In genomic region chr3:154765241-154765640, GRCh38 we compare ENCODE assay signal across 27 cellular contexts.
"Had no signal": no experiment of that assay in that cellular context is flagged by ENCODE, and none has a peak within 500 bp of the region (broad histone marks: within the 10 kb centered on the region; RNA-seq: fewer than 3 reads in every experiment).

No MANE protein-coding gene starts in this region.

- H3K4me1 Mint-ChIP-seq: activated naive CD4-positive, alpha-beta T cell treated with anti-CD3 and anti-CD28 coated beads, Interleukin-2, amount 50 U/mL, for 24 hours had no signal

- DNase-seq: activated CD4-positive, alpha-beta T cell treated with anti-CD3 and anti-CD28 coated beads for 4 hours; activated CD8-positive, alpha-beta T cell treated with anti-CD3 and anti-CD28 coated beads, Interleukin-2, amount 10 ng/mL, durations not matched to agents 7 days and 5 days; activated effector memory CD4-positive, alpha-beta T cell treated with Interleukin-2 at 50 U/mL for 16 hours; activated naive CD4-positive, alpha-beta T cell; activated T-cell treated with anti-CD3 and anti-CD28 coated beads, Interleukin-2, amount 50 U/mL, for 24 hours; aorta; caudate nucleus; KG1; MG63; MV-4-11; NCI-H1092 treated with DMSO at 0.1 percent for 48 hours; NCI-H1417 treated with DMSO at 0.1 percent for 48 hours; NCI-H1694; NCI-H2029; NCI-H2107; NCI-H2171 treated with DMSO at 0.1 percent for 48 hours; NCI-H345; NCI-H510A treated with DMSO at 0.1 percent for 48 hours; NCI-H69; RPMI8226; SK-N-SH; T-helper 1 cell had no signal

- H3K4me3 Mint-ChIP-seq: activated CD8-positive, alpha-beta T cell treated with anti-CD3 and anti-CD28 coated beads, Interleukin-2, amount 10 ng/mL, durations not matched to agents 7 days and 5 days; activated naive CD4-positive, alpha-beta T cell treated with anti-CD3 and anti-CD28 coated beads, Interleukin-2, amount 50 U/mL, for 24 hours; activated T-cell treated with anti-CD3 and anti-CD28 coated beads, Interleukin-2, amount 50 U/mL, for 24 hours; activated T-helper 1 cell treated with anti-CD3 and anti-CD28 coated beads, Interleukin-12 subunit alpha, Interleukin-12 subunit beta, Interleukin-2, Interleukin-4 antibody, amounts not matched to agents 30 ng/mL and 10 ng/mL and 1 ng/mL, durations not matched to agents 14 hours and 24 hours and 36 hours had no signal

- H3K4me2 ChIP-seq: SK-N-SH had no signal

- ATAC-seq: activated CD4-positive, CD25-positive, alpha-beta regulatory T cell treated with anti-CD3 and anti-CD28 coated beads, Interleukin-2, amount 50 U/mL, for 24 hours; activated CD8-positive, alpha-beta T cell treated with anti-CD3 and anti-CD28 coated beads, Interleukin-2, amount 10 ng/mL, durations not matched to agents 7 days and 5 days; Right ventricle myocardium inferior had no signal

- H3K9me3 Mint-ChIP-seq: activated naive CD4-positive, alpha-beta T cell treated with anti-CD3 and anti-CD28 coated beads, Interleukin-2, amount 50 U/mL, for 24 hours; activated T-cell treated with anti-CD3 and anti-CD28 coated beads, Interleukin-2, amount 50 U/mL, for 24 hours; activated T-helper 1 cell treated with anti-CD3 and anti-CD28 coated beads, Interleukin-12 subunit alpha, Interleukin-12 subunit beta, Interleukin-2, Interleukin-4 antibody, amounts not matched to agents 30 ng/mL and 10 ng/mL and 1 ng/mL, durations not matched to agents 14 hours and 24 hours and 36 hours had no signal

- H3K27me3 Mint-ChIP-seq: activated naive CD4-positive, alpha-beta T cell treated with anti-CD3 and anti-CD28 coated beads, Interleukin-2, amount 50 U/mL, for 24 hours; activated T-cell treated with anti-CD3 and anti-CD28 coated beads, Interleukin-2, amount 50 U/mL, for 24 hours had no signal

- H3K4me3 ChIP-seq: breast epithelium, MG63 had no signal

- H3K36me3 Mint-ChIP-seq: activated naive CD4-positive, alpha-beta T cell treated with anti-CD3 and anti-CD28 coated beads, Interleukin-2, amount 50 U/mL, for 24 hours had no signal

- H3K27me3 ChIP-seq: breast epithelium, MG63 had no signal

- H3K9me3 ChIP-seq: MG63, SK-N-SH had no signal

- H3K27ac ChIP-seq: breast epithelium had no signal

- H3K4me1 ChIP-seq: breast epithelium had no signal

- H3K27ac Mint-ChIP-seq: activated CD8-positive, alpha-beta T cell treated with anti-CD3 and anti-CD28 coated beads, Interleukin-2, amount 10 ng/mL, durations not matched to agents 7 days and 5 days; activated naive CD4-positive, alpha-beta T cell treated with anti-CD3 and anti-CD28 coated beads, Interleukin-2, amount 50 U/mL, for 24 hours; activated T-cell treated with anti-CD3 and anti-CD28 coated beads, Interleukin-2, amount 50 U/mL, for 24 hours; activated T-helper 1 cell treated with anti-CD3 and anti-CD28 coated beads, Interleukin-12 subunit alpha, Interleukin-12 subunit beta, Interleukin-2, Interleukin-4 antibody, amounts not matched to agents 30 ng/mL and 10 ng/mL and 1 ng/mL, durations not matched to agents 14 hours and 24 hours and 36 hours had no signal

- H3K36me3 ChIP-seq: breast epithelium, MG63 had no signal

- H3K9me2 ChIP-seq: SK-N-SH had no signal

- H3K9ac ChIP-seq: SK-N-SH had no signal
